1 cellular context compared by ENCODE assay signal in the genomic region with DNA sequence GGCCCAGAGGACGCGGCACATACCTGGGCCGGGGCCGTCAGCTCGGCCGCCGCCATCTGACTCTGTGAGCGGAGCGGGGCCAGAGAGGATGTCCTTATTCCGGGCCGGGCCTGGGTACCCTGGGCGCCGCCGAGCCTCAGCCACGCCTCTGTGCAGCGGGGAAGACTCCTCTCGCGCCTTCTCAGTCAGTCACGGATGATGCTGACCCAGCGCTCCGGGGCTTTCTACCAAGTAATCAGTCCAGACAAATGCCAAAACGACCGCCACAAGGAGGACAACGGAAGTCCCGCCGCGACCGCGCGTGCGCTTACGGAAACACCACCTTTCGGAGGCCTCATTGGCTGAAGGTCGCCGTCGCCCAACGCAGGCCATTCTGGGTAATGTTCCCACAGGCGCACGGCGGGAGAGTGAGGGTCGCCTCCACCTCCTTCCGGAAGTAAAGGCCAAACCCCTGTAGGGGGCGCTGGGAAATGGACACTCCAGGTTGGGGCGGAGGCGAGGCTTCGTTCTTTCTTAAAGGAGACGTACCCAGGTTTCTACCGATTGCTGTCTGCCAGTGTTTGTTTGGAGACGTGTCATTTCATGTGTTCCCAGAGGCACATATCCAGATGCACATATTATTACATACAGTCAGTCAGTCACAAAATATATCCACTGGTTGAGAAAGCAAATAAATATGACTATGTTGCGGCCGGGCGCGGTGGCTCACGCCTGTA.
A peak's percentile ranks its signal among the peaks of the same experiment; 100 is the strongest.
TF ChIP-seq lines count a peak whose summit lies in the region.

Gene ZNF256, minus strand, starts transcription at position 288 of the 716 bp plus-strand sequence. Its CDS starts 232 bp downstream, at position 56.

TF ChIP-seq in HEK293, 187 proteins besides CTCF, POLR2A, EP300 and RAD21 (continued from another document and continues in another):
- TF ChIP-seq ZBTB17 (tag by site-specific recombination; IDR thresholded peaks at IDR 0.05) (no peak), YY1 (tag by site-specific recombination; IDR thresholded peaks at IDR 0.05) (no peak), ZNF23 (tag by site-specific recombination; IDR thresholded peaks at IDR 0.05; ENCODE audit: borderline replicate concordance) (no peak), ZNF610 (tag by site-specific recombination; IDR thresholded peaks at IDR 0.05; ENCODE audit: borderline replicate concordance) (no peak), ZFP41 (tag by site-specific recombination; IDR thresholded peaks at IDR 0.05; ENCODE audit: borderline replicate concordance) (no peak), REPIN1 (tag by site-specific recombination; IDR thresholded peaks at IDR 0.05; ENCODE audit: low read depth) (no peak), ZNF121 (tag by site-specific recombination; IDR thresholded peaks at IDR 0.05) (no peak), ZNF580 (tag by site-specific recombination; IDR thresholded peaks at IDR 0.05) (peak; percentile 45; the same call in 1 of the 2 replicates), ZBTB48 (tag by site-specific recombination; IDR thresholded peaks at IDR 0.05) (no peak), OVOL3 (tag by site-specific recombination; IDR thresholded peaks at IDR 0.05) (no peak), ZNF747 (tag by site-specific recombination; IDR thresholded peaks at IDR 0.05) (no peak), PRDM1 (tag by site-specific recombination; IDR thresholded peaks at IDR 0.05) (no peak), SP3 (tag by site-specific recombination; IDR thresholded peaks at IDR 0.05) (peak; percentile 71), ZNF48 (tag by site-specific recombination; IDR thresholded peaks at IDR 0.05) (no peak), GLI4 (tag by site-specific recombination; IDR thresholded peaks at IDR 0.05) (no peak), ZFP37 (tag by site-specific recombination; IDR thresholded peaks at IDR 0.05) (no peak; the same call in 1 of the 2 replicates), ZNF394 (tag by site-specific recombination; IDR thresholded peaks at IDR 0.05; ENCODE audit: borderline replicate concordance) (0 out of 2 replicates have a peak, but pooled peaks have one; percentile 5), ZNF555 (tag by site-specific recombination; conservative IDR thresholded peaks at IDR 0.05) (no peak), ZNF391 (tag by site-specific recombination; IDR thresholded peaks at IDR 0.05; ENCODE audit: borderline replicate concordance, low read depth) (no peak), ZNF629 (tag by site-specific recombination; IDR thresholded peaks at IDR 0.05) (no peak), ZNF518A (tag by site-specific recombination; conservative IDR thresholded peaks at IDR 0.05; ENCODE audit: low read depth) (peak; percentile 94), HOXC10 (CRISPR knock-in tag; IDR thresholded peaks at IDR 0.05) (peak; percentile 95; the same call in 1 of the 2 replicates), ZBTB49 (tag by site-specific recombination; IDR thresholded peaks at IDR 0.05; ENCODE audit: low read depth) (no peak), ZNF707 (tag by site-specific recombination; IDR thresholded peaks at IDR 0.05) (no peak), ZNF354C (tag by site-specific recombination; IDR thresholded peaks at IDR 0.05; ENCODE audit: borderline replicate concordance, low read depth) (no peak), ZNF660 (tag by site-specific recombination; IDR thresholded peaks at IDR 0.05) (no peak; the same call in 1 of the 2 replicates), MZF1 (tag by site-specific recombination; IDR thresholded peaks at IDR 0.05; ENCODE audit: borderline replicate concordance) (no peak), ZNF324 (tag by site-specific recombination; IDR thresholded peaks at IDR 0.05) (no peak), GFI1B (tag by site-specific recombination; IDR thresholded peaks at IDR 0.05) (no peak), RBAK (tag by site-specific recombination; IDR thresholded peaks at IDR 0.05) (no peak), ZNF426 (tag by site-specific recombination; IDR thresholded peaks at IDR 0.05) (no peak), AEBP2 (tag by site-specific recombination; IDR thresholded peaks at IDR 0.05; ENCODE audit: borderline replicate concordance) (no peak), ZSCAN30 (tag by site-specific recombination; IDR thresholded peaks at IDR 0.05) (no peak), ZNF792 (tag by site-specific recombination; IDR thresholded peaks at IDR 0.05) (0 out of 2 replicates have a peak, but pooled peaks have one; percentile 59), YY2 (tag by site-specific recombination; IDR thresholded peaks at IDR 0.05) (no peak), ZNF626 (tag by site-specific recombination; IDR thresholded peaks at IDR 0.05) (no peak), ZSCAN5A (tag by site-specific recombination; IDR thresholded peaks at IDR 0.05) (no peak), IKZF3 (tag by site-specific recombination; IDR thresholded peaks at IDR 0.05) (peak; percentile 58; the same call in 1 of the 2 replicates), ZNF239 (tag by site-specific recombination; IDR thresholded peaks at IDR 0.05) (no peak), ZNF416 (tag by site-specific recombination; IDR thresholded peaks at IDR 0.05) (no peak), ZNF292 (tag by site-specific recombination; IDR thresholded peaks at IDR 0.05; ENCODE audit: borderline replicate concordance, low read depth) (no peak), ZNF114 (tag by site-specific recombination; IDR thresholded peaks at IDR 0.05) (no peak), ZFP69B (tag by site-specific recombination; IDR thresholded peaks at IDR 0.05) (no peak)
- TF ChIP-seq, protein P1, sequence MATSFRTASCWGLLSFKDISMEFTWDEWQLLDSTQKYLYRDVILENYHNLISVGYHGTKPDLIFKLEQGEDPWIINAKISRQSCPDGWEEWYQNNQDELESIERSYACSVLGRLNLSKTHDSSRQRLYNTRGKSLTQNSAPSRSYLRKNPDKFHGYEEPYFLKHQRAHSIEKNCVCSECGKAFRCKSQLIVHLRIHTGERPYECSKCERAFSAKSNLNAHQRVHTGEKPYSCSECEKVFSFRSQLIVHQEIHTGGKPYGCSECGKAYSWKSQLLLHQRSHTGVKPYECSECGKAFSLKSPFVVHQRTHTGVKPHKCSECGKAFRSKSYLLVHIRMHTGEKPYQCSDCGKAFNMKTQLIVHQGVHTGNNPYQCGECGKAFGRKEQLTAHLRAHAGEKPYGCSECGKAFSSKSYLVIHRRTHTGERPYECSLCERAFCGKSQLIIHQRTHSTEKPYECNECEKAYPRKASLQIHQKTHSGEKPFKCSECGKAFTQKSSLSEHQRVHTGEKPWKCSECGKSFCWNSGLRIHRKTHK (tag by site-specific recombination; IDR thresholded peaks at IDR 0.05): no peak
- TF ChIP-seq, protein P2, sequence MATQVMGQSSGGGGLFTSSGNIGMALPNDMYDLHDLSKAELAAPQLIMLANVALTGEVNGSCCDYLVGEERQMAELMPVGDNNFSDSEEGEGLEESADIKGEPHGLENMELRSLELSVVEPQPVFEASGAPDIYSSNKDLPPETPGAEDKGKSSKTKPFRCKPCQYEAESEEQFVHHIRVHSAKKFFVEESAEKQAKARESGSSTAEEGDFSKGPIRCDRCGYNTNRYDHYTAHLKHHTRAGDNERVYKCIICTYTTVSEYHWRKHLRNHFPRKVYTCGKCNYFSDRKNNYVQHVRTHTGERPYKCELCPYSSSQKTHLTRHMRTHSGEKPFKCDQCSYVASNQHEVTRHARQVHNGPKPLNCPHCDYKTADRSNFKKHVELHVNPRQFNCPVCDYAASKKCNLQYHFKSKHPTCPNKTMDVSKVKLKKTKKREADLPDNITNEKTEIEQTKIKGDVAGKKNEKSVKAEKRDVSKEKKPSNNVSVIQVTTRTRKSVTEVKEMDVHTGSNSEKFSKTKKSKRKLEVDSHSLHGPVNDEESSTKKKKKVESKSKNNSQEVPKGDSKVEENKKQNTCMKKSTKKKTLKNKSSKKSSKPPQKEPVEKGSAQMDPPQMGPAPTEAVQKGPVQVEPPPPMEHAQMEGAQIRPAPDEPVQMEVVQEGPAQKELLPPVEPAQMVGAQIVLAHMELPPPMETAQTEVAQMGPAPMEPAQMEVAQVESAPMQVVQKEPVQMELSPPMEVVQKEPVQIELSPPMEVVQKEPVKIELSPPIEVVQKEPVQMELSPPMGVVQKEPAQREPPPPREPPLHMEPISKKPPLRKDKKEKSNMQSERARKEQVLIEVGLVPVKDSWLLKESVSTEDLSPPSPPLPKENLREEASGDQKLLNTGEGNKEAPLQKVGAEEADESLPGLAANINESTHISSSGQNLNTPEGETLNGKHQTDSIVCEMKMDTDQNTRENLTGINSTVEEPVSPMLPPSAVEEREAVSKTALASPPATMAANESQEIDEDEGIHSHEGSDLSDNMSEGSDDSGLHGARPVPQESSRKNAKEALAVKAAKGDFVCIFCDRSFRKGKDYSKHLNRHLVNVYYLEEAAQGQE (tag by site-specific recombination; IDR thresholded peaks at IDR 0.05): no peak
- TF ChIP-seq, protein P3, sequence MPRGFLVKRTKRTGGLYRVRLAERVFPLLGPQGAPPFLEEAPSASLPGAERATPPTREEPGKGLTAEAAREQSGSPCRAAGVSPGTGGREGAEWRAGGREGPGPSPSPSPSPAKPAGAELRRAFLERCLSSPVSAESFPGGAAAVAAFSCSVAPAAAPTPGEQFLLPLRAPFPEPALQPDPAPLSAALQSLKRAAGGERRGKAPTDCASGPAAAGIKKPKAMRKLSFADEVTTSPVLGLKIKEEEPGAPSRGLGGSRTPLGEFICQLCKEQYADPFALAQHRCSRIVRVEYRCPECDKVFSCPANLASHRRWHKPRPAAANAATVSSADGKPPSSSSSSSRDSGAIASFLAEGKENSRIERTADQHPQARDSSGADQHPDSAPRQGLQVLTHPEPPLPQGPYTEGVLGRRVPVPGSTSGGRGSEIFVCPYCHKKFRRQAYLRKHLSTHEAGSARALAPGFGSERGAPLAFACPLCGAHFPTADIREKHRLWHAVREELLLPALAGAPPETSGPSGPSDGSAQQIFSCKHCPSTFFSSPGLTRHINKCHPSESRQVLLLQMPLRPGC (tag by site-specific recombination; IDR thresholded peaks at IDR 0.05): no peak
